Comparison of ENCODE assay signal across 15 cellular contexts in genomic region chr12:124418156-124418555, GRCh38.
DNase-seq lines count a peak whose midpoint lies in the region; ATAC-seq and TF ChIP-seq lines count a peak whose summit lies in the region.
"Had no signal": no experiment of that assay in that cellular context is flagged by ENCODE, and none has a peak within 500 bp of the region (broad histone marks: within the 10 kb centered on the region; RNA-seq: fewer than 3 reads in every experiment).

No MANE protein-coding gene starts in this region.

- intact Hi-C loops in Right ventricle myocardium superior (cut with DNase I), result no loop called here

- H3K27ac ChIP-seq in cardiac muscle cell (peak overlapping the region; percentile 98), RWPE1 (peak overlapping the region; percentile 33), gastroesophageal sphincter (peak overlapping the region in 3 of 4 donors; percentile 87 to 95 (median 93))
- H3K27ac ChIP-seq: HL-60 had no signal

- 89 to 93% methylated on average over 6 to 10 of the region's 13 CpGs for WGBS in gastroesophageal sphincter (ENCODE audit: low coverage in 1 of 2), 2 donors

- POLR2A ChIA-PET in RWPE1 (lab: Yijun Ruan, JAX; ENCODE audit: low non-redundant PET), result no interaction called here

- TF ChIP-seq POLR2A in gastroesophageal sphincter (IDR thresholded peaks at IDR 0.05), result no peak

- H3K36me3 ChIP-seq in cardiac muscle cell, result peaks cover 15% of the 10 kb centered on the region
- H3K36me3 ChIP-seq in gastroesophageal sphincter, result peaks cover 0 to 68% of the 10 kb centered on the region in 2 donors

- H3K4me1 ChIP-seq in cardiac muscle cell (ENCODE audit: low read depth) (peaks cover 35% of the 10 kb centered on the region), gastroesophageal sphincter (peaks cover 0 to 88% (median 35%) of the 10 kb centered on the region in 3 donors)

- no peak for TF ChIP-seq CTCF in cardiac muscle cell (IDR thresholded peaks at IDR 0.05; ENCODE audit: low read depth, low read length)
- TF ChIP-seq CTCF in RWPE1 (conservative IDR thresholded peaks at IDR 0.05; ENCODE audit: low read depth), result no peak
- TF ChIP-seq CTCF in gastroesophageal sphincter (IDR thresholded peaks at IDR 0.05), result no peak

- H3K27me3 ChIP-seq in cardiac muscle cell, result no peaks in the 10 kb centered on the region
- no peaks in the 10 kb centered on the region for H3K27me3 ChIP-seq in gastroesophageal sphincter

- H3K4me3 ChIP-seq in cardiac muscle cell, result no peak overlapping the region
- no peak overlapping the region for H3K4me3 ChIP-seq in gastroesophageal sphincter
- H3K4me3 ChIP-seq: GM12878 had no signal

- ATAC-seq in Right ventricle myocardium superior (ENCODE audit: poor library complexity), result no peak
- ATAC-seq in gastroesophageal sphincter, result no peak
- ATAC-seq in HG02970 (IDR thresholded peaks at IDR 0.05; ENCODE audit: low FRiP score, unreplicated experiment), result no peak
- ATAC-seq: GM12878, HCT116 had no signal

- peak in 1 of 2 donors; percentile 46 for DNase-seq in cardiac muscle cell (ENCODE audit: low read depth in 1 of 2, low spot score in 1 of 2)
- no peak for DNase-seq in Right ventricle myocardium superior
- DNase-seq in RWPE1 (ENCODE audit: low spot score), result no peak
- no peak for DNase-seq in activated CD8-positive, alpha-beta memory T cell treated with anti-CD3 and anti-CD28 coated beads for 24 hours
- no peak for DNase-seq in GM19238 (ENCODE audit: insufficient read length, low spot score)
- DNase-seq: 8988T; AML-193; C1 segment of cervical spinal cord; CD4-positive, alpha-beta memory T cell; DMS79 had no signal

- no peak for TF ChIP-seq EP300 in gastroesophageal sphincter (IDR thresholded peaks at IDR 0.05)

- H3K9me3 ChIP-seq in cardiac muscle cell (ENCODE audit: low read depth) (no peaks in the 10 kb centered on the region), gastroesophageal sphincter (no peaks in the 10 kb centered on the region)

- CTCF ChIA-PET in RWPE1 (lab: Yijun Ruan, JAX), result interaction anchor here (0.6 to 0.8 kb wide), 2 partner anchors 51 to 222 kb away, joined by 4 to 5 read pairs; no protein-coding TSS in a partner anchor

Comparison
In these comparisons a context has a peak if more than half of its experiments do, and no peak if none do; other contexts are left out.
1. H3K27ac ChIP-seq: peak in every context shown above with its lines; median percentile 98 in cardiac muscle cell; 93 in gastroesophageal sphincter; 33 in RWPE1.